ENCODE assay signal across 10 cellular contexts in the genomic region with DNA sequence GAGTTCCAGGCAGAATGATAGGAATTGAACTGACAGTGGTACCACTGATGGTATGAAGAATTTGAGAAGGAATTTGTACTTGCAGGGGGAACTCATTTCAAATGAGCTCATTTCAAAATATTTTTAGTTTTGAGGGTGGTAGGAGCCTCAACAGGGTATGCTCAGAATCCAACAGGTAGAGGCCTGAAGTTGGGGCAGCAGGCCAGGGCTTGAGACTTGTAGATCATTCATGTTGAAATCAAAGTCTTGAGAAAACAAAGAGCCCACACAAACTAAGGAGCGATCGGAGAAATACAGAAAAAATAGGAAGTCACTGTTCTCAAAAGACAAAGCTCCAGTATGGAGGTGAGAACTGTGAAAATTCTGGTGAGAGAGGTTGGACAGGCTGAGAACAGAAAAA. TPM values are rescaled to one million over a fixed set of nuclear protein-coding genes. Genes with fewer than 3 reads are reported as not detected.
DNase-seq lines count a peak whose midpoint lies in the region; FAIRE-seq and TF ChIP-seq lines count a peak whose summit lies in the region.
"Had no signal": no experiment of that assay in that cellular context is flagged by ENCODE, and none has a peak within 500 bp of the region (broad histone marks: within the 10 kb centered on the region; RNA-seq: fewer than 3 reads in every experiment).

No MANE protein-coding gene starts in this region.

- peaks cover 44% of the 10 kb centered on the region for H3K4me1 Mint-ChIP-seq in HFFc6 (ENCODE audit: low read depth)
- peaks cover 15% of the 10 kb centered on the region for H3K4me1 Mint-ChIP-seq in astrocyte (ENCODE audit: low read depth, unreplicated experiment)

- DNase-seq in BJ (ENCODE audit: low read depth), result no peak
- DNase-seq in HFFc6, result no peak
- DNase-seq in astrocyte (ENCODE audit: low read depth), result no peak
- DNase-seq in effector CD4-positive, alpha-beta T cell, result no peak
- no peak for DNase-seq in RWPE1 (ENCODE audit: low spot score)
- DNase-seq in GM19238 (ENCODE audit: insufficient read length, low spot score), result no peak
- DNase-seq in activated gamma-delta T cell (lab: John Stamatoyannopoulos, UW), result no peak
- DNase-seq: anterior cingulate cortex, kidney had no signal

- H3K4me3 Mint-ChIP-seq in HFFc6, result peak overlapping the region; percentile 83
- peak overlapping the region; percentile 91 for H3K4me3 Mint-ChIP-seq in astrocyte (ENCODE audit: unreplicated experiment)

- no peaks in the 10 kb centered on the region for H4K20me1 ChIP-seq in astrocyte (ENCODE audit: insufficient read depth, low read length)

- H3K27me3 ChIP-seq in BJ (ENCODE audit: control insufficient read depth, insufficient read depth, low read length) (no peaks in the 10 kb centered on the region), astrocyte (ENCODE audit: insufficient read depth, low read length) (no peaks in the 10 kb centered on the region), muscle layer of duodenum (ENCODE audit: low read depth, low read length) (no peaks in the 10 kb centered on the region)

- H3K27me3 Mint-ChIP-seq in HFFc6 (ENCODE audit: insufficient read depth) (no peaks in the 10 kb centered on the region; the same call in 1 of the 2 replicates), astrocyte (ENCODE audit: low read depth, unreplicated experiment) (no peaks in the 10 kb centered on the region)

- H3K27ac ChIP-seq in astrocyte (ENCODE audit: low read depth, low read length) (no peak overlapping the region), muscle layer of duodenum (ENCODE audit: low read length) (peak overlapping the region; percentile 73), RWPE1 (no peak overlapping the region)

- H3K9me3 ChIP-seq in astrocyte (ENCODE audit: insufficient read depth, low read depth, low read length), result no peaks in the 10 kb centered on the region
- no peaks in the 10 kb centered on the region for H3K9me3 ChIP-seq in muscle layer of duodenum (ENCODE audit: control insufficient read depth in 1 of 2, low read length in 2 of 2)

- H3K36me3 Mint-ChIP-seq in HFFc6 (ENCODE audit: low read depth) (no peaks in the 10 kb centered on the region), astrocyte (ENCODE audit: low read depth, unreplicated experiment) (no peaks in the 10 kb centered on the region)

- H3K4me1 ChIP-seq in astrocyte (ENCODE audit: insufficient read depth, low read length) (no peaks in the 10 kb centered on the region), muscle layer of duodenum (ENCODE audit: control insufficient read depth in 1 of 2, insufficient read depth in 2 of 2, low read length in 2 of 2) (peaks cover 0 to 10% of the 10 kb centered on the region in 2 donors)

- H3K27ac Mint-ChIP-seq in HFFc6, result peak overlapping the region; percentile 82
- H3K27ac Mint-ChIP-seq in astrocyte (ENCODE audit: unreplicated experiment), result peak overlapping the region; percentile 73

- H3K79me2 ChIP-seq in astrocyte (ENCODE audit: insufficient read depth, low read length), result peaks cover 12% of the 10 kb centered on the region

- TF ChIP-seq CTCF in BJ (IDR thresholded peaks at IDR 0.05; ENCODE audit: insufficient read depth, low read depth, low read length) (no peak), HFFc6 (IDR thresholded peaks at IDR 0.05) (no peak), astrocyte (IDR thresholded peaks at IDR 0.05; ENCODE audit: insufficient read depth, low read depth, low read length) (no peak), RWPE1 (conservative IDR thresholded peaks at IDR 0.05; ENCODE audit: low read depth) (no peak)

- H3K4me3 ChIP-seq in BJ (ENCODE audit: low read depth, low read length) (peak overlapping the region; percentile 74; the same call in 1 of the 2 replicates), astrocyte (ENCODE audit: insufficient read depth, low read depth, low read length) (peak overlapping the region; percentile 83), muscle layer of duodenum (ENCODE audit: low read depth in 1 of 2, low read length in 2 of 2) (peak overlapping the region; percentile 75 to 77)

- peak overlapping the region; percentile 86 for H3K9ac ChIP-seq in astrocyte (ENCODE audit: low read length)

- no peaks in the 10 kb centered on the region for H3K36me3 ChIP-seq in BJ (ENCODE audit: control insufficient read depth, insufficient read depth, low read length)
- no peaks in the 10 kb centered on the region for H3K36me3 ChIP-seq in astrocyte (ENCODE audit: insufficient read depth, low read length)
- no peaks in the 10 kb centered on the region for H3K36me3 ChIP-seq in muscle layer of duodenum (ENCODE audit: control insufficient read depth in 1 of 2, insufficient read depth in 2 of 2, low read length in 2 of 2)

- POLR2A ChIA-PET in BJ (lab: Charles Lee), result no interaction called here
- POLR2A ChIA-PET in RWPE1 (lab: Yijun Ruan, JAX; ENCODE audit: low non-redundant PET), result no interaction called here

- H2AFZ ChIP-seq in astrocyte (ENCODE audit: low read depth, low read length), result peak overlapping the region; percentile 88

- H3K9me3 Mint-ChIP-seq in HFFc6, result no peaks in the 10 kb centered on the region
- no peaks in the 10 kb centered on the region for H3K9me3 Mint-ChIP-seq in astrocyte (ENCODE audit: unreplicated experiment)

- H3K4me2 ChIP-seq in astrocyte (ENCODE audit: low read length), result peak overlapping the region; percentile 94

- no peak for FAIRE-seq in astrocyte (lab: Jason Lieb, UNC)

- CTCF ChIA-PET in BJ (lab: Yijun Ruan, JAX) (interaction anchor here (1.2 kb wide), 1 partner anchor 9 kb away, joined by 3 read pairs; no protein-coding TSS in a partner anchor), RWPE1 (lab: Yijun Ruan, JAX) (interaction anchor here (1.0 kb wide), 1 partner anchor 15 kb away, joined by 4 read pairs; no protein-coding TSS in a partner anchor)

RNA-seq across cellular contexts. Expression of gene SLC9A6, which starts 1.0 kb away (rescaled TPM):
- 6.3 and 12.0 TPM in 2 replicates for polyA plus RNA-seq in BJ (2011; rRNA removed)
- 10.2 and 11.2 TPM in 2 replicates for polyA minus RNA-seq in BJ (2011; rRNA and poly(A)+ RNA removed)
- 10 to 100 TPM; 16.0 to 22.7 (median 18.6) TPM for total RNA-seq in HFFc6 (2021; fragmentation: NEBNext Ultra II Directional; extraction: Animal tissue kit (Norgen Biotek cat#: 25700))
- total RNA-seq in astrocyte, result 12.8 and 14.8 TPM in 2 replicates

RNA-seq across cellular contexts. Expression of gene MMGT1, which starts 10.4 kb away (rescaled TPM):
- polyA plus RNA-seq in BJ (2011; rRNA removed), result 9.8 and 21.1 TPM in 2 replicates
- polyA minus RNA-seq in BJ (2011; rRNA and poly(A)+ RNA removed), result 11.2 and 13.2 TPM in 2 replicates
- 10 to 100 TPM; 28.5 to 34.4 (median 31.5) TPM for total RNA-seq in HFFc6 (2021; fragmentation: NEBNext Ultra II Directional; extraction: Animal tissue kit (Norgen Biotek cat#: 25700))
- 22.0 and 22.9 TPM in 2 replicates for total RNA-seq in astrocyte
